In the genomic region with DNA sequence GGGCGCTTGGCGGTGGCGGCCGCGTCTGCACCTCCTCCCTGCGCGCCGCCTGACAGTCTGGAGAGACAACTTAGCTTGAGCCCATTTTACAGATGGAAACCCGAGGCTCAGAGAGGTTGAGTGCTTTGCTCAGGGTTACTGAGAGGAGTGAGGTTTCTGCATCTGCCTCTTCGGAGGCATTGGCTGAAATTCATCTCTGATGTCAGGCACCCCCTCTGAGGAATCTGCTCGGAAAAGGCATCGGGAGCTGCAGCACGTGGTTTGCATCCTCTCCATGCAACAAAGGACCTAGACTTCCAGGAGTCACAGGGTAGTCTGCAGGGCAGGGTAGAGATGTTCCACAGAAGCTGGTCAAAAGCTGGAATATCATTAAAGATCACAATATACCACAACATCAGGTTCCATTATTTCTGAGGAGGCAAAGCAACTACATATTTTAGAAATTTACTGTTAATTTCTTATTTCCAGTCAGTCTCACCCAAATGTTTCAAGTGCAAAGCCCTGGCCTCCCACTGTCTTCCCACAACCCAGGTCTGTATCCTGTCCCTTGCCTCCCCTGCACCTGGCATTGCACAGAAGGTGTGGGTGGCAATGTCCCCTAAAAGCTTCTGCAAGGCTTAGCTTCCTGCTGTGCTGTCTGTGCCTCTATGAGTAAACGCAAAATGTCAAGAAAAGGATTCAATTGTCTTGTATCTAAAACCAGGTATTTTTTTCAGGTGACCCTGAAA, we compare ENCODE assay signal across 8 cellular contexts. TPM values are rescaled to one million over a fixed set of nuclear protein-coding genes. Genes with fewer than 3 reads are reported as not detected.
DNase-seq lines count a peak whose midpoint lies in the region; ATAC-seq and TF ChIP-seq lines count a peak whose summit lies in the region.

No MANE protein-coding gene starts in this region.

- peaks cover 13% of the 10 kb centered on the region for H3K27me3 Mint-ChIP-seq in Caco-2 (ENCODE audit: insufficient read depth, unreplicated experiment)
- H3K27me3 Mint-ChIP-seq in endothelial cell (ENCODE audit: unreplicated experiment): peaks cover 11% of the 10 kb centered on the region

- H3K9me3 Mint-ChIP-seq in Caco-2 (ENCODE audit: unreplicated experiment): no peaks in the 10 kb centered on the region
- no peaks in the 10 kb centered on the region for H3K9me3 Mint-ChIP-seq in endothelial cell (ENCODE audit: unreplicated experiment)

- no peak overlapping the region for H2AFZ ChIP-seq in PC-3 (ENCODE audit: low read length)
- H2AFZ ChIP-seq in osteoblast (ENCODE audit: low read length): no peak overlapping the region

- CTCF ChIA-PET in Caco-2 (lab: Charles Lee): interaction anchor here (1.3 kb wide), 1 partner anchor 176 kb away, joined by 8 read pairs; no protein-coding TSS in a partner anchor
- CTCF ChIA-PET in PC-3 (lab: Charles Lee): no interaction called here

- H4K20me1 ChIP-seq in PC-3 (ENCODE audit: low read length) (no peaks in the 10 kb centered on the region), osteoblast (ENCODE audit: insufficient read depth, low read length) (no peaks in the 10 kb centered on the region)

- H3K9me2 ChIP-seq in PC-3 (replicated peaks; ENCODE audit: low read length): no peaks in the 10 kb centered on the region

- TF ChIP-seq POLR2A in GM18505 (IDR thresholded peaks at IDR 0.05; ENCODE audit: borderline replicate concordance, extremely low read depth, insufficient read depth, insufficient read length): no peak

- H3K9me3 ChIP-seq in Caco-2: peaks cover 3% of the 10 kb centered on the region; the same call in 1 of the 2 replicates
- no peaks in the 10 kb centered on the region for H3K9me3 ChIP-seq in PC-3 (ENCODE audit: low read length)
- no peaks in the 10 kb centered on the region for H3K9me3 ChIP-seq in osteoblast (ENCODE audit: low read depth, low read length)

- no peak overlapping the region for H3K9ac ChIP-seq in PC-3 (ENCODE audit: low read length)

- POLR2A ChIA-PET in Caco-2 (lab: Charles Lee): interaction anchor here (1.0 kb wide), 1 partner anchor 177 kb away, joined by 5 read pairs; no protein-coding TSS in a partner anchor
- POLR2A ChIA-PET in PC-3 (lab: Charles Lee; ENCODE audit: unreplicated experiment): interaction anchor here (0.5 kb wide), 1 partner anchor 248 kb away, joined by 4 read pairs; no protein-coding TSS in a partner anchor

- H3K4me3 ChIP-seq in Caco-2 (ENCODE audit: low read depth, low read length): peak overlapping the region; percentile 59
- peak overlapping the region; percentile 57; the same call in 1 of the 2 replicates for H3K4me3 ChIP-seq in PC-3 (ENCODE audit: low read length)
- peak overlapping the region; percentile 48 for H3K4me3 ChIP-seq in osteoblast (ENCODE audit: insufficient read depth, low read length)

- ATAC-seq in PC-3 (no peak), GM18505 (IDR thresholded peaks at IDR 0.05; ENCODE audit: unreplicated experiment) (no peak), HG03045 (IDR thresholded peaks at IDR 0.05; ENCODE audit: unreplicated experiment) (no peak)

- H3K27ac ChIP-seq in PC-3 (ENCODE audit: low read length) (no peak overlapping the region), osteoblast (ENCODE audit: low read depth, low read length) (no peak overlapping the region)

- H3F3A ChIP-seq in PC-3 (ENCODE audit: low read length, unreplicated experiment): no peaks in the 10 kb centered on the region

- peaks cover 7% of the 10 kb centered on the region for H3K4me1 Mint-ChIP-seq in Caco-2 (ENCODE audit: low read depth, unreplicated experiment)
- peaks cover 2% of the 10 kb centered on the region for H3K4me1 Mint-ChIP-seq in endothelial cell (ENCODE audit: unreplicated experiment)

- H3K4me1 ChIP-seq in Caco-2 (peaks cover 5% of the 10 kb centered on the region; the same call in 1 of the 2 replicates), PC-3 (ENCODE audit: insufficient read depth, low read length) (no peaks in the 10 kb centered on the region), osteoblast (ENCODE audit: insufficient read depth, low read length) (no peaks in the 10 kb centered on the region)

- BruUV-seq in Caco-2 (replicated peaks; lab: Mats Ljungman, UMichigan) (no TSS peak), PC-3 (replicated peaks; lab: Mats Ljungman, UMichigan) (no TSS peak)

- peak overlapping the region; percentile 62 for H3K4me3 Mint-ChIP-seq in Caco-2 (ENCODE audit: unreplicated experiment)
- H3K4me3 Mint-ChIP-seq in endothelial cell (ENCODE audit: unreplicated experiment): peak overlapping the region; percentile 93

- DNase-seq in Caco-2 (no peak), PC-3 (no peak), endothelial cell (ENCODE audit: low spot score) (no peak), osteoblast (ENCODE audit: insufficient read length, low spot score, missing footprints) (no peak), NCI-H345 treated with DMSO at 0.1 percent for 48 hours (lab: John Stamatoyannopoulos, UW; ENCODE audit: unreplicated experiment) (no peak)
- DNase-seq in stimulated activated CD4-positive, alpha-beta T cell treated with anti-CD3 and anti-CD28 coated beads, Interleukin-4, amount 100 ng/mL, for 1 hour: no peak

- H3K27ac Mint-ChIP-seq in Caco-2 (ENCODE audit: unreplicated experiment): no peak overlapping the region
- H3K27ac Mint-ChIP-seq in endothelial cell (ENCODE audit: unreplicated experiment): no peak overlapping the region

- intact Hi-C loops in Caco-2 (cut with micrococcal nuclease; ENCODE audit: unreplicated experiment) (loop anchor here (1.0 to 5.0 kb wide), 2 partner anchors 56 to 176 kb away; no protein-coding TSS in a partner anchor), PC-3 (cut with micrococcal nuclease) (no loop called here)

- TF ChIP-seq CTCF in Caco-2 (IDR thresholded peaks at IDR 0.05; ENCODE audit: insufficient read depth in 1 of 2, low read depth in 1 of 2, low read length in 1 of 2, severe bottlenecking in 1 of 2, unreplicated experiment in 1 of 2): no peak
- TF ChIP-seq CTCF in PC-3 (conservative IDR thresholded peaks at IDR 0.05; ENCODE audit: low read depth, low read length): no peak
- TF ChIP-seq CTCF in endothelial cell (IDR thresholded peaks at IDR 0.05; ENCODE audit: unreplicated experiment): no peak
- no peak for TF ChIP-seq CTCF in osteoblast (IDR thresholded peaks at IDR 0.05; ENCODE audit: extremely low read depth, low read depth, low read length)

- H3K27me3 ChIP-seq in Caco-2 (replicated peaks; ENCODE audit: control insufficient read depth, insufficient read depth, low read length) (peaks cover 2% of the 10 kb centered on the region), PC-3 (ENCODE audit: low read length) (no peaks in the 10 kb centered on the region; the same call in 1 of the 2 replicates), osteoblast (ENCODE audit: insufficient read depth, low read length) (peaks cover 29% of the 10 kb centered on the region)

- H3K36me3 ChIP-seq in Caco-2 (ENCODE audit: control insufficient read depth, insufficient read depth, low read length) (no peaks in the 10 kb centered on the region), PC-3 (ENCODE audit: low read depth, low read length) (no peaks in the 10 kb centered on the region), osteoblast (ENCODE audit: insufficient read depth, low read length) (no peaks in the 10 kb centered on the region)

- H3K36me3 Mint-ChIP-seq in Caco-2 (ENCODE audit: insufficient read depth, unreplicated experiment) (peaks cover 4% of the 10 kb centered on the region), endothelial cell (ENCODE audit: low read depth, unreplicated experiment) (no peaks in the 10 kb centered on the region)

- H3K79me2 ChIP-seq in PC-3 (ENCODE audit: low read length): no peaks in the 10 kb centered on the region
- no peaks in the 10 kb centered on the region for H3K79me2 ChIP-seq in osteoblast (ENCODE audit: insufficient read depth, low read length)

- H3K4me2 ChIP-seq in PC-3 (ENCODE audit: low read length): peak overlapping the region; percentile 77
- no peak overlapping the region for H3K4me2 ChIP-seq in osteoblast (ENCODE audit: insufficient read depth, low read length)

RNA-seq across cellular contexts. Expression of a gene that starts 3.4 kb away (rescaled TPM):
- not detected in 2 replicates for total RNA-seq in Caco-2 (2022)
- not detected in 2 replicates for total RNA-seq in PC-3 (2014; rRNA removed)
- total RNA-seq in endothelial cell (ENCODE audit: unreplicated experiment): not detected
- not detected in 2 replicates for total RNA-seq in osteoblast
